In genomic region chr14:38254565-38255407, GRCh38 we compare ENCODE assay signal across 9 cellular contexts. TPM values are rescaled to one million over a fixed set of nuclear protein-coding genes. Genes with fewer than 3 reads are reported as not detected.
DNase-seq lines count a peak whose midpoint lies in the region; ATAC-seq and TF ChIP-seq lines count a peak whose summit lies in the region.
"Had no signal": no experiment of that assay in that cellular context is flagged by ENCODE, and none has a peak within 500 bp of the region (broad histone marks: within the 10 kb centered on the region; RNA-seq: fewer than 3 reads in every experiment).

No MANE protein-coding gene starts in this region.

- no peaks in the 10 kb centered on the region for H3K36me3 ChIP-seq in ACC112 (ENCODE audit: insufficient read depth, low read length)
- no peaks in the 10 kb centered on the region for H3K36me3 ChIP-seq in gastroesophageal sphincter

- H3K4me3 ChIP-seq in ACC112 (ENCODE audit: low read depth, low read length) (peak overlapping the region; percentile 64), gastroesophageal sphincter (peak overlapping the region; percentile 28 to 55)

- H2AFZ ChIP-seq in ACC112 (ENCODE audit: low read length, unreplicated experiment) = peak overlapping the region; percentile 64

- H3K4me3 Mint-ChIP-seq in activated CD8-positive, alpha-beta T cell treated with anti-CD3 and anti-CD28 coated beads for 36 hours = peak overlapping the region; percentile 19
- H3K4me3 Mint-ChIP-seq in nephron progenitor cell (peak overlapping the region; percentile 73), CD14-positive monocyte (peak overlapping the region in 1 of 2 donors; percentile 70)

- H3K4me1 ChIP-seq in ACC112 (ENCODE audit: control insufficient read depth, insufficient read depth, low read length, unreplicated experiment) = peaks cover 7% of the 10 kb centered on the region
- H3K4me1 ChIP-seq in gastroesophageal sphincter = peaks cover 0 to 16% (median 0%) of the 10 kb centered on the region in 3 donors

- intact Hi-C loops in activated CD8-positive, alpha-beta T cell treated with anti-CD3 and anti-CD28 coated beads for 36 hours (cut with micrococcal nuclease) = no loop called here
- intact Hi-C loops in CD14-positive monocyte (cut with micrococcal nuclease) = no loop called here

- H3K27me3 ChIP-seq in ACC112 (ENCODE audit: insufficient read depth, low read length) = peaks cover 16% of the 10 kb centered on the region
- peaks cover 41% of the 10 kb centered on the region for H3K27me3 ChIP-seq in gastroesophageal sphincter

- no peak for TF ChIP-seq EP300 in gastroesophageal sphincter (IDR thresholded peaks at IDR 0.05)

- 28 to 50% methylated on average over 1 to 7 of the region's 44 CpGs for WGBS in gastroesophageal sphincter (ENCODE audit: low coverage in 1 of 2), 2 donors

- POLR2A ChIA-PET in activated CD8-positive, alpha-beta T cell treated with anti-CD3 and anti-CD28 coated beads for 36 hours (lab: Charles Lee) = interaction anchor here (1.0 kb wide), 1 partner anchor 20 kb away, joined by 3 read pairs; no protein-coding TSS in a partner anchor

- peaks cover 5% of the 10 kb centered on the region for H3K4me1 Mint-ChIP-seq in activated CD8-positive, alpha-beta T cell treated with anti-CD3 and anti-CD28 coated beads for 36 hours (ENCODE audit: low read depth)
- H3K4me1 Mint-ChIP-seq in nephron progenitor cell = peaks cover 5% of the 10 kb centered on the region
- peaks cover 6% of the 10 kb centered on the region for H3K4me1 Mint-ChIP-seq in CD14-positive monocyte

- no peaks in the 10 kb centered on the region for H3K9me3 Mint-ChIP-seq in activated CD8-positive, alpha-beta T cell treated with anti-CD3 and anti-CD28 coated beads for 36 hours
- H3K9me3 Mint-ChIP-seq in nephron progenitor cell = no peaks in the 10 kb centered on the region
- H3K9me3 Mint-ChIP-seq in CD14-positive monocyte = peaks cover 0 to 17% (median 3%) of the 10 kb centered on the region in 7 donors

- CTCF ChIA-PET in activated CD8-positive, alpha-beta T cell treated with anti-CD3 and anti-CD28 coated beads for 36 hours (lab: Charles Lee) = interaction anchor here (0.9 kb wide), 1 partner anchor 453 kb away, joined by 4 read pairs; no protein-coding TSS in a partner anchor

- no peaks in the 10 kb centered on the region for H3K36me3 Mint-ChIP-seq in activated CD8-positive, alpha-beta T cell treated with anti-CD3 and anti-CD28 coated beads for 36 hours (ENCODE audit: low read depth)
- H3K36me3 Mint-ChIP-seq in nephron progenitor cell (ENCODE audit: low read depth) = no peaks in the 10 kb centered on the region
- no peaks in the 10 kb centered on the region for H3K36me3 Mint-ChIP-seq in CD14-positive monocyte

- no peak overlapping the region for H3K27ac ChIP-seq in ACC112 (ENCODE audit: low read depth, low read length)
- H3K27ac ChIP-seq in gastroesophageal sphincter = peak overlapping the region in 3 of 4 donors; percentile 75 to 84 (median 76)

- no peaks in the 10 kb centered on the region for H3K79me2 ChIP-seq in ACC112 (ENCODE audit: control insufficient read depth, insufficient read depth, low read length, unreplicated experiment)

- no peak for TF ChIP-seq CTCF in activated CD8-positive, alpha-beta T cell treated with anti-CD3 and anti-CD28 coated beads for 36 hours (IDR thresholded peaks at IDR 0.05)
- TF ChIP-seq CTCF in gastroesophageal sphincter (IDR thresholded peaks at IDR 0.05) (no peak), nephron progenitor cell (IDR thresholded peaks at IDR 0.05) (no peak), CD14-positive monocyte (IDR thresholded peaks at IDR 0.05) (no peak)

- H3K27me3 Mint-ChIP-seq in activated CD8-positive, alpha-beta T cell treated with anti-CD3 and anti-CD28 coated beads for 36 hours = peaks cover 31% of the 10 kb centered on the region
- H3K27me3 Mint-ChIP-seq in nephron progenitor cell (ENCODE audit: low read depth, poor library complexity) = peaks cover 77% of the 10 kb centered on the region
- H3K27me3 Mint-ChIP-seq in CD14-positive monocyte (ENCODE audit: low read depth in 3 of 3) = peaks cover 34 to 49% (median 47%) of the 10 kb centered on the region in 3 donors

- ATAC-seq in activated CD8-positive, alpha-beta T cell treated with anti-CD3 and anti-CD28 coated beads for 36 hours = no peak
- no peak for ATAC-seq in gastroesophageal sphincter
- no peak for ATAC-seq in left lobe of liver
- ATAC-seq in HG03097 (IDR thresholded peaks at IDR 0.05; ENCODE audit: low FRiP score, unreplicated experiment) = no peak

- no peak overlapping the region for H3K27ac Mint-ChIP-seq in activated CD8-positive, alpha-beta T cell treated with anti-CD3 and anti-CD28 coated beads for 36 hours
- no peak overlapping the region for H3K27ac Mint-ChIP-seq in nephron progenitor cell
- no peak overlapping the region for H3K27ac Mint-ChIP-seq in CD14-positive monocyte

- H3K9me3 ChIP-seq in gastroesophageal sphincter = no peaks in the 10 kb centered on the region

- TF ChIP-seq POLR2A in gastroesophageal sphincter (IDR thresholded peaks at IDR 0.05) = no peak

- no peak for DNase-seq in activated CD8-positive, alpha-beta T cell treated with anti-CD3 and anti-CD28 coated beads for 36 hours
- DNase-seq in nephron progenitor cell (no peak), NCI-H1436 treated with DMSO at 0.1 percent for 48 hours (lab: John Stamatoyannopoulos, UW) (no peak), CD14-positive monocyte (ENCODE audit: low spot score) (no peak), left lobe of liver (ENCODE audit: low spot score) (no peak)
- DNase-seq: NK-92 treated with Interleukin-12 subunit alpha and Interleukin-12 subunit beta, amount 100 ng/mL, for 24 hours had no signal

RNA-seq across cellular contexts. Expression of gene CLEC14A, which starts 1.1 kb away (rescaled TPM):
- total RNA-seq in activated CD8-positive, alpha-beta T cell treated with anti-CD3 and anti-CD28 coated beads for 36 hours = not detected
- total RNA-seq in gastroesophageal sphincter (10 to 100 TPM; 13.7 to 39.4 (median 31.5) TPM), left lobe of liver (5.7 TPM)
- polyA plus RNA-seq in CD14-positive monocyte = not detected

RNA-seq across cellular contexts. Expression of gene SSTR1, which starts 47.1 kb away (rescaled TPM):
- not detected for total RNA-seq in activated CD8-positive, alpha-beta T cell treated with anti-CD3 and anti-CD28 coated beads for 36 hours
- total RNA-seq in gastroesophageal sphincter = 1 to 10 TPM in 1 of 4 donors, under 1 TPM in 3; 0.16 to 1.2 (median 0.37) TPM
- polyA plus RNA-seq in CD14-positive monocyte = not detected
- 8.2 TPM for total RNA-seq in left lobe of liver
